ENCODE assay signal across 9 cellular contexts in genomic region chr12:26870491-26871419, GRCh38. TPM values are rescaled to one million over a fixed set of nuclear protein-coding genes. Genes with fewer than 3 reads are reported as not detected.
A peak's percentile ranks its signal among the peaks of the same experiment; 100 is the strongest.
DNase-seq lines count a peak whose midpoint lies in the region; ATAC-seq lines count a peak whose summit lies in the region.
"Had no signal": no experiment of that assay in that cellular context is flagged by ENCODE, and none has a peak within 500 bp of the region (broad histone marks: within the 10 kb centered on the region; RNA-seq: fewer than 3 reads in every experiment).

No MANE protein-coding gene starts in this region.

- ATAC-seq in GM21390 (IDR thresholded peaks at IDR 0.05; ENCODE audit: unreplicated experiment) (peak; percentile 43), GM21528 (IDR thresholded peaks at IDR 0.05; ENCODE audit: low FRiP score, unreplicated experiment) (no peak)
- ATAC-seq in natural killer cell treated with Interleukin-12 subunit alpha and Interleukin-12 subunit beta and Interleukin-15 and Interleukin-18, amount 100 ng/mL, for 72 hours, result no peak

- peak overlapping the region in 1 of 2 donors; percentile 44 for H3K27ac Mint-ChIP-seq in natural killer cell treated with Interleukin-12 subunit alpha and Interleukin-12 subunit beta and Interleukin-15 and Interleukin-18, amount 100 ng/mL, for 72 hours
- H3K27ac Mint-ChIP-seq: activated naive CD8-positive, alpha-beta T cell had no signal

- no peak overlapping the region for H3K4me3 Mint-ChIP-seq in natural killer cell treated with Interleukin-12 subunit alpha and Interleukin-12 subunit beta and Interleukin-15 and Interleukin-18, amount 100 ng/mL, for 72 hours
- H3K4me3 Mint-ChIP-seq: activated naive CD8-positive, alpha-beta T cell had no signal

- H3K9ac ChIP-seq in endocrine pancreas (ENCODE audit: control insufficient read depth, insufficient read depth, low read length), result no peak overlapping the region

- H3K36me3 ChIP-seq in endocrine pancreas (ENCODE audit: control insufficient read depth, insufficient read depth, low read length), result no peaks in the 10 kb centered on the region

- H3K4me3 ChIP-seq in endocrine pancreas (ENCODE audit: control insufficient read depth, insufficient read depth, low read length), result peak overlapping the region; percentile 34

- H3K9me3 ChIP-seq in endocrine pancreas (ENCODE audit: control insufficient read depth, low read length), result no peaks in the 10 kb centered on the region

- DNase-seq in NCI-H2196 (lab: John Stamatoyannopoulos, UW; ENCODE audit: unreplicated experiment) (peak; percentile 93), putamen (ENCODE audit: low spot score) (peak; percentile 12), germinal center (ENCODE audit: low spot score) (no peak), cerebellum (ENCODE audit: low spot score) (no peak)
- no peak for DNase-seq in natural killer cell treated with Interleukin-12 subunit alpha and Interleukin-12 subunit beta and Interleukin-15 and Interleukin-18, amount 100 ng/mL, for 72 hours (ENCODE audit: low spot score)

- H3K4me1 Mint-ChIP-seq in natural killer cell treated with Interleukin-12 subunit alpha and Interleukin-12 subunit beta and Interleukin-15 and Interleukin-18, amount 100 ng/mL, for 72 hours (ENCODE audit: low read depth in 2 of 2), result peaks cover 22 to 26% of the 10 kb centered on the region in 2 donors

- peaks cover 0 to 4% of the 10 kb centered on the region in 2 donors for H3K27me3 Mint-ChIP-seq in natural killer cell treated with Interleukin-12 subunit alpha and Interleukin-12 subunit beta and Interleukin-15 and Interleukin-18, amount 100 ng/mL, for 72 hours

- H3K9me3 Mint-ChIP-seq in natural killer cell treated with Interleukin-12 subunit alpha and Interleukin-12 subunit beta and Interleukin-15 and Interleukin-18, amount 100 ng/mL, for 72 hours, result no peaks in the 10 kb centered on the region

- no peaks in the 10 kb centered on the region for H3K4me1 ChIP-seq in endocrine pancreas (ENCODE audit: control insufficient read depth, insufficient read depth, low read length)

- no peaks in the 10 kb centered on the region for H3K27me3 ChIP-seq in endocrine pancreas (ENCODE audit: control insufficient read depth, insufficient read depth, low read length)

- H3K36me3 Mint-ChIP-seq in natural killer cell treated with Interleukin-12 subunit alpha and Interleukin-12 subunit beta and Interleukin-15 and Interleukin-18, amount 100 ng/mL, for 72 hours, result no peaks in the 10 kb centered on the region
- H3K36me3 Mint-ChIP-seq: activated naive CD8-positive, alpha-beta T cell had no signal

RNA-seq across cellular contexts. Expression of gene ITPR2, which starts 37.8 kb away (rescaled TPM):
- 10 to 100 TPM; 42.6 to 76.9 TPM for total RNA-seq in natural killer cell treated with Interleukin-12 subunit alpha and Interleukin-12 subunit beta and Interleukin-15 and Interleukin-18, amount 100 ng/mL, for 72 hours
- 38.6 TPM for total RNA-seq in cerebellum

Comparison
In these comparisons a context has a peak if more than half of its experiments do, and no peak if none do; other contexts are left out.
1. DNase-seq: peak in NCI-H2196 (single experiment) and putamen (single experiment); none in natural killer cell treated with Interleukin-12 subunit alpha and Interleukin-12 subunit beta and Interleukin-15 and Interleukin-18, amount 100 ng/mL, for 72 hours (single experiment), germinal center (single experiment) and cerebellum (single experiment).